8 cellular contexts compared by ENCODE assay signal in genomic region chr7:114085313-114085591, GRCh38.
DNase-seq lines count a peak whose midpoint lies in the region; ATAC-seq and TF ChIP-seq lines count a peak whose summit lies in the region.

No MANE protein-coding gene starts in this region.

- H3K4me3 Mint-ChIP-seq in naive thymus-derived CD8-positive, alpha-beta T cell, result peak overlapping the region; percentile 57 to 85 (median 78)

- peak in 1 of 2 donors; percentile 7 for ATAC-seq in naive thymus-derived CD8-positive, alpha-beta T cell
- ATAC-seq in HG03442 (IDR thresholded peaks at IDR 0.05; ENCODE audit: unreplicated experiment) (no peak), HG03175 (IDR thresholded peaks at IDR 0.05; ENCODE audit: unreplicated experiment) (no peak)

- DNase-seq in effector memory CD4-positive, alpha-beta T cell, result no peak
- no peak for DNase-seq in naive thymus-derived CD8-positive, alpha-beta T cell
- no peak for DNase-seq in GM10248 (ENCODE audit: extremely low spot score)
- no peak for DNase-seq in NCI-H446 (lab: John Stamatoyannopoulos, UW)

- H3K9me3 Mint-ChIP-seq in naive thymus-derived CD8-positive, alpha-beta T cell, result peaks cover 0 to 4% (median 0%) of the 10 kb centered on the region in 9 donors

- H3K9ac ChIP-seq in HUES48 (ENCODE audit: low read depth, low read length), result peak overlapping the region; percentile 63

- H3K27me3 ChIP-seq in HUES48 (ENCODE audit: control insufficient read depth, insufficient read depth, low read length), result peaks cover 84% of the 10 kb centered on the region
- H3K27me3 ChIP-seq in effector memory CD4-positive, alpha-beta T cell (replicated peaks; ENCODE audit: control insufficient read depth, insufficient read depth, low read length, poor library complexity, severe bottlenecking), result peaks cover 44% of the 10 kb centered on the region

- peaks cover 24% of the 10 kb centered on the region for H3K4me1 ChIP-seq in HUES48 (ENCODE audit: control insufficient read depth, insufficient read depth, low read length)
- peaks cover 26% of the 10 kb centered on the region for H3K4me1 ChIP-seq in effector memory CD4-positive, alpha-beta T cell (ENCODE audit: control insufficient read depth, insufficient read depth, low read length, poor library complexity, severe bottlenecking)

- H3K9me3 ChIP-seq in HUES48 (ENCODE audit: control insufficient read depth, insufficient read depth, low read length), result no peaks in the 10 kb centered on the region
- H3K9me3 ChIP-seq in effector memory CD4-positive, alpha-beta T cell (ENCODE audit: control insufficient read depth, low read length), result no peaks in the 10 kb centered on the region

- H3K4me3 ChIP-seq in GM12875 (ENCODE audit: low read depth, low read length), result peak overlapping the region; percentile 61
- H3K4me3 ChIP-seq in HUES48 (ENCODE audit: low read depth, low read length), result peak overlapping the region; percentile 84
- H3K4me3 ChIP-seq in effector memory CD4-positive, alpha-beta T cell (ENCODE audit: insufficient read depth, low read depth, low read length, poor library complexity, severe bottlenecking), result peak overlapping the region; percentile 66

- CTCF ChIA-PET in GM10248 (lab: Yijun Ruan, JAX), result no interaction called here

- peaks cover 0 to 2% (median 2%) of the 10 kb centered on the region in 3 donors for H3K36me3 Mint-ChIP-seq in naive thymus-derived CD8-positive, alpha-beta T cell

- TF ChIP-seq CTCF in GM12875 (IDR thresholded peaks at IDR 0.05; ENCODE audit: borderline replicate concordance, insufficient read depth, low read depth, low read length) (no peak), GM10248 (IDR thresholded peaks at IDR 0.05; ENCODE audit: control extremely low read depth, extremely low read depth, low read depth, missing control alignments) (no peak)

- peak overlapping the region; percentile 83 for H3K27ac ChIP-seq in HUES48 (ENCODE audit: low read depth, low read length)
- H3K27ac ChIP-seq in effector memory CD4-positive, alpha-beta T cell (ENCODE audit: insufficient read depth, low read length, poor library complexity, severe bottlenecking), result no peak overlapping the region

- peaks cover 41 to 79% (median 66%) of the 10 kb centered on the region in 5 donors for H3K27me3 Mint-ChIP-seq in naive thymus-derived CD8-positive, alpha-beta T cell

- H3K36me3 ChIP-seq in HUES48 (ENCODE audit: control insufficient read depth, insufficient read depth, low read length), result no peaks in the 10 kb centered on the region
- no peaks in the 10 kb centered on the region for H3K36me3 ChIP-seq in effector memory CD4-positive, alpha-beta T cell (ENCODE audit: control insufficient read depth, insufficient read depth, low read length)

- peaks cover 12 to 48% (median 42%) of the 10 kb centered on the region in 4 donors for H3K4me1 Mint-ChIP-seq in naive thymus-derived CD8-positive, alpha-beta T cell

- POLR2A ChIA-PET in naive thymus-derived CD8-positive, alpha-beta T cell (lab: Charles Lee), result no interaction called here
- POLR2A ChIA-PET in GM10248 (lab: Yijun Ruan, JAX), result no interaction called here

- H3K27ac Mint-ChIP-seq in naive thymus-derived CD8-positive, alpha-beta T cell, result no peak overlapping the region
